ENCODE assay signal across 11 cellular contexts in genomic region chr7:100679129-100679926, GRCh38. TPM values are rescaled to one million over a fixed set of nuclear protein-coding genes. Genes with fewer than 3 reads are reported as not detected.
DNase-seq lines count a peak whose midpoint lies in the region; ATAC-seq and FAIRE-seq lines count a peak whose summit lies in the region.
"Had no signal": no experiment of that assay in that cellular context is flagged by ENCODE, and none has a peak within 500 bp of the region (broad histone marks: within the 10 kb centered on the region; RNA-seq: fewer than 3 reads in every experiment).

No MANE protein-coding gene starts in this region.

- H3K27me3 ChIP-seq in subcutaneous abdominal adipose tissue (ENCODE audit: control insufficient read depth in 5 of 5, insufficient read depth in 4 of 5, low read length in 5 of 5) = no peaks in the 10 kb centered on the region
- H3K27me3 ChIP-seq: pancreas had no signal

- H3K27ac ChIP-seq in subcutaneous abdominal adipose tissue (ENCODE audit: low read depth, low read length) = peak overlapping the region; percentile 81
- H3K27ac ChIP-seq: pancreas had no signal

- peaks cover 25% of the 10 kb centered on the region for H3K4me1 Mint-ChIP-seq in activated naive CD4-positive, alpha-beta T cell treated with anti-CD3 and anti-CD28 coated beads for 36 hours (ENCODE audit: low read depth)
- H3K4me1 Mint-ChIP-seq in T-cell = peaks cover 38 to 44% (median 42%) of the 10 kb centered on the region in 3 donors

- H3K4me1 ChIP-seq in subcutaneous abdominal adipose tissue (ENCODE audit: control insufficient read depth in 5 of 5, insufficient read depth in 5 of 5, low read length in 5 of 5) = peaks cover 2 to 43% (median 26%) of the 10 kb centered on the region in 5 donors
- H3K4me1 ChIP-seq: pancreas had no signal

- peaks cover 17% of the 10 kb centered on the region for H3K36me3 Mint-ChIP-seq in activated naive CD4-positive, alpha-beta T cell treated with anti-CD3 and anti-CD28 coated beads for 36 hours (ENCODE audit: low read depth)
- peaks cover 18% of the 10 kb centered on the region for H3K36me3 Mint-ChIP-seq in T-cell

- POLR2A ChIA-PET in T-cell (lab: Charles Lee) = interaction anchor here in 1 of 2 donors (1.4 kb wide), 1 partner anchor 10 kb away, joined by 5 read pairs; no protein-coding TSS in a partner anchor

- peaks cover 0 to 75% (median 67%) of the 10 kb centered on the region in 5 donors for H3K36me3 ChIP-seq in subcutaneous abdominal adipose tissue (ENCODE audit: control insufficient read depth in 5 of 5, insufficient read depth in 5 of 5, low read length in 5 of 5)

- H3K9me3 Mint-ChIP-seq in activated naive CD4-positive, alpha-beta T cell treated with anti-CD3 and anti-CD28 coated beads for 36 hours = no peaks in the 10 kb centered on the region
- H3K9me3 Mint-ChIP-seq in T-cell = no peaks in the 10 kb centered on the region

- H3K27me3 Mint-ChIP-seq in activated naive CD4-positive, alpha-beta T cell treated with anti-CD3 and anti-CD28 coated beads for 36 hours (ENCODE audit: low read depth) = no peaks in the 10 kb centered on the region
- no peaks in the 10 kb centered on the region for H3K27me3 Mint-ChIP-seq in T-cell

- no peak for DNase-seq in activated naive CD4-positive, alpha-beta T cell treated with anti-CD3 and anti-CD28 coated beads for 36 hours
- DNase-seq in activated naive CD4-positive, alpha-beta T cell (lab: John Stamatoyannopoulos, UW) = no peak
- DNase-seq in T-cell (no peak), frontal cortex (ENCODE audit: low spot score in 2 of 2) (peak; percentile 18 to 46), NCI-H2081 treated with DMSO at 0.1 percent for 48 hours (lab: John Stamatoyannopoulos, UW) (no peak)
- no peak for DNase-seq in stimulated activated CD4-positive, alpha-beta T cell treated with anti-CD3 and anti-CD28 coated beads, Interleukin-1b, Interleukin-23, amount 100 ng/mL, for 48 hours
- DNase-seq: dermis blood vessel endothelial cell, NCI-H2171 treated with DMSO at 0.1 percent for 48 hours had no signal

- ATAC-seq in T-cell (replicated peaks in 1 of 4) (no peak), HG02763 (IDR thresholded peaks at IDR 0.05; ENCODE audit: unreplicated experiment) (no peak)

- no peak overlapping the region for H3K4me3 ChIP-seq in subcutaneous abdominal adipose tissue (ENCODE audit: low read depth in 1 of 5, low read length in 5 of 5)
- H3K4me3 ChIP-seq: pancreas had no signal

- peak overlapping the region; percentile 39 for H3K27ac Mint-ChIP-seq in activated naive CD4-positive, alpha-beta T cell treated with anti-CD3 and anti-CD28 coated beads for 36 hours
- peak overlapping the region; percentile 34 to 76 for H3K27ac Mint-ChIP-seq in T-cell

- peak overlapping the region in 2 of 5 donors; percentile 20 to 59 for H3K9ac ChIP-seq in subcutaneous abdominal adipose tissue (ENCODE audit: low read length in 5 of 5)

- H3K9me3 ChIP-seq in subcutaneous abdominal adipose tissue (ENCODE audit: control insufficient read depth in 5 of 5, low read length in 5 of 5) = no peaks in the 10 kb centered on the region
- H3K9me3 ChIP-seq: pancreas had no signal

- H3K4me3 Mint-ChIP-seq in activated naive CD4-positive, alpha-beta T cell treated with anti-CD3 and anti-CD28 coated beads for 36 hours = no peak overlapping the region
- H3K4me3 Mint-ChIP-seq in T-cell = peak overlapping the region in 1 of 3 donors; percentile 38

- CTCF ChIA-PET in activated naive CD4-positive, alpha-beta T cell treated with anti-CD3 and anti-CD28 coated beads for 36 hours (lab: Charles Lee) = interaction anchor here (4.4 kb wide), 1 partner anchor 12 kb away, joined by 43 read pairs; no protein-coding TSS in a partner anchor
- CTCF ChIA-PET in T-cell (lab: Charles Lee) = interaction anchor here in 1 of 2 donors (1.7 kb wide), 1 partner anchor 47 kb away, joined by 3 read pairs; no protein-coding TSS in a partner anchor

- intact Hi-C loops in activated naive CD4-positive, alpha-beta T cell treated with anti-CD3 and anti-CD28 coated beads for 36 hours (cut with micrococcal nuclease) = loop anchor here (5.0 kb wide), 2 partner anchors 52 to 202 kb away; partner anchors contain the start of gene TSC22D4

- FAIRE-seq in frontal cortex (lab: Jason Lieb, UNC) = no peak
- FAIRE-seq: pancreas had no signal

RNA-seq across cellular contexts. Expression of gene GNB2, which starts 5.8 kb away (rescaled TPM):
- 100 to 1,000 TPM; 221 TPM for total RNA-seq in activated naive CD4-positive, alpha-beta T cell treated with anti-CD3 and anti-CD28 coated beads for 36 hours
- total RNA-seq in T-cell = 100 to 1,000 TPM; 101 to 175 (median 153) TPM
- total RNA-seq in frontal cortex = 72.6 TPM

RNA-seq across cellular contexts. Expression of gene GIGYF1, which starts 14.7 kb away (rescaled TPM):
- total RNA-seq in activated naive CD4-positive, alpha-beta T cell treated with anti-CD3 and anti-CD28 coated beads for 36 hours = 10 to 100 TPM; 32.8 to 37.8 TPM
- total RNA-seq in T-cell = 100 to 1,000 TPM in 3 of 5 donors, 10 to 100 TPM in 2; 87.7 to 161 (median 124) TPM
- 15.1 TPM for total RNA-seq in frontal cortex

RNA-seq across cellular contexts. Expression of gene ACTL6B, which starts 23.1 kb away (rescaled TPM):
- not detected for total RNA-seq in activated naive CD4-positive, alpha-beta T cell treated with anti-CD3 and anti-CD28 coated beads for 36 hours
- total RNA-seq in T-cell = not detected
- total RNA-seq in frontal cortex = 163 TPM
- total RNA-seq: dermis blood vessel endothelial cell had no signal

RNA-seq across cellular contexts. Expression of gene POP7, which starts 26.6 kb away (rescaled TPM):
- total RNA-seq in activated naive CD4-positive, alpha-beta T cell treated with anti-CD3 and anti-CD28 coated beads for 36 hours = 10 to 100 TPM; 23.2 to 29.6 TPM
- total RNA-seq in T-cell = 10 to 100 TPM in 3 of 5 donors, 1 to 10 TPM in 2; 8.3 to 18.1 (median 17.8) TPM
- 52.6 TPM for total RNA-seq in frontal cortex

RNA-seq across cellular contexts. Expression of gene TFR2, which starts 38.0 kb away (rescaled TPM):
- 1 to 10 TPM; 4.2 to 5.1 TPM for total RNA-seq in activated naive CD4-positive, alpha-beta T cell treated with anti-CD3 and anti-CD28 coated beads for 36 hours
- total RNA-seq in T-cell = 1 to 10 TPM; 3.8 to 8.7 (median 6.7) TPM
- 2.9 TPM for total RNA-seq in frontal cortex

Comparison
In these comparisons a context has a peak if more than half of its experiments do, and no peak if none do; other contexts are left out.
1. DNase-seq: peak in frontal cortex (2 of 2); none in activated naive CD4-positive, alpha-beta T cell treated with anti-CD3 and anti-CD28 coated beads for 36 hours (single experiment), activated naive CD4-positive, alpha-beta T cell (0 of 4), T-cell (0 of 34), NCI-H2081 treated with DMSO at 0.1 percent for 48 hours (single experiment) and stimulated activated CD4-positive, alpha-beta T cell treated with anti-CD3 and anti-CD28 coated beads, Interleukin-1b, Interleukin-23, amount 100 ng/mL, for 48 hours (single experiment).
2. RNA of gene ACTL6B, which starts 23.1 kb away (total RNA-seq): 163 TPM in frontal cortex (single experiment); not detected in activated naive CD4-positive, alpha-beta T cell treated with anti-CD3 and anti-CD28 coated beads for 36 hours and not detected in T-cell; every median in the first group is over 100 times any median in the second.